Comparison of ENCODE assay signal across 24 cellular contexts in the genomic region with DNA sequence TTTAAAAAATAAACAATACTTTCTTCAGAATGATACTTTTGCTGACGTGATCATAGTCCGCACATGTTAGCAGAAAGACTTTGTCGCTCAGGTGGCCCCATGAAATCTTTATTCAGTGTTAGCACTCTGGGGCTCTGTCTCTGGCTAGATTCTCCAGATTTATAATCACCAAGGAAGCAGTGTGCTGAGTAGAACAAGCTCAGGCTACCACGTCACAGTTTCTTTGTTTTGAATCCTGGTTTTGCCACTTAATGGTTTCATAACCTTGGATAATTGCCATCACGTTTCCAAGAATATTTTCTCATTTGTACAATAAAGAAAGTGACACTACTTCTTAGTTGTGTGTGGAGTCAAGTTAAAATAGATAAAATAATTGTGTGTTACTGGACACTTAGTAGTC. TPM values are rescaled to one million over a fixed set of nuclear protein-coding genes. Genes with fewer than 3 reads are reported as not detected.
"Had no signal": no experiment of that assay in that cellular context is flagged by ENCODE, and none has a peak within 500 bp of the region (broad histone marks: within the 10 kb centered on the region; RNA-seq: fewer than 3 reads in every experiment).

No MANE protein-coding gene starts in this region.

- H3K4me1 ChIP-seq: left ventricle myocardium inferior, right atrium auricular region, tibial nerve, uterus had no signal

- DNase-seq: activated CD4-positive, alpha-beta T cell treated with anti-CD3 and anti-CD28 coated beads, Interleukin-2, amount 10 ng/mL, durations not matched to agents 7 days and 5 days; activated CD8-positive, alpha-beta T cell treated with anti-CD3 and anti-CD28 coated beads, Interleukin-2, amount 10 ng/mL, durations not matched to agents 7 days and 5 days; activated naive CD4-positive, alpha-beta T cell treated with Interleukin-2 at 50 U/mL for 16 hours; activated T-cell treated with anti-CD3 and anti-CD28 coated beads, Interleukin-2, amount 50 U/mL, for 24 hours; anterior cingulate cortex; cerebellar nuclear complex; effector CD4-positive, alpha-beta T cell; foreskin melanocyte; glutamatergic neuron; kidney; left ventricle myocardium inferior; stimulated activated CD4-positive, alpha-beta T cell treated with anti-CD3 and anti-CD28 coated beads, Interleukin-2, amount 100 ng/mL, for 24 hours; stimulated activated naive CD8-positive, alpha-beta T cell treated with anti-CD3 and anti-CD28 coated beads, Interleukin-15, Interleukin-2, amounts not matched to agents 100 U/mL and 50 U/mL, for 24 hours; substantia nigra; uterus had no signal

- ATAC-seq: activated CD4-positive, CD25-positive, alpha-beta regulatory T cell treated with anti-CD3 and anti-CD28 coated beads, Interleukin-2, amount 50 U/mL, for 24 hours; activated CD8-positive, alpha-beta T cell treated with anti-CD3 and anti-CD28 coated beads, Interleukin-2, amount 10 ng/mL, durations not matched to agents 7 days and 5 days; esophagus mucosa; stimulated activated naive CD8-positive, alpha-beta T cell treated with anti-CD3 and anti-CD28 coated beads, Interleukin-15, Interleukin-2, amounts not matched to agents 100 U/mL and 50 U/mL, for 24 hours had no signal

- H3K27me3 ChIP-seq: right atrium auricular region, tibial nerve, uterus had no signal

- H3K9me3 ChIP-seq: left ventricle myocardium inferior, right atrium auricular region, tibial nerve, uterus had no signal

- H3K4me3 ChIP-seq: left ventricle myocardium inferior, right atrium auricular region, tibial nerve, uterus had no signal

- H3K36me3 ChIP-seq: left ventricle myocardium inferior, right atrium auricular region, tibial nerve had no signal

- H3K27ac ChIP-seq: left ventricle myocardium inferior, right atrium auricular region, tibial nerve, uterus had no signal

RNA-seq across cellular contexts. Expression of a gene that starts 3.9 kb away (rescaled TPM):
- total RNA-seq: activated CD4-positive, alpha-beta T cell treated with anti-CD3 and anti-CD28 coated beads, Interleukin-2, amount 10 ng/mL, durations not matched to agents 7 days and 5 days; activated CD8-positive, alpha-beta T cell treated with anti-CD3 and anti-CD28 coated beads, Interleukin-2, amount 10 ng/mL, durations not matched to agents 7 days and 5 days; activated T-helper 2 cell treated with anti-CD3 and anti-CD28 coated beads, Interferon-gamma antibody, Interleukin-2, Interleukin-4, amounts not matched to agents 10 μg/mL and 5 μg/mL and 100 μg/mL, durations not matched to agents 14 hours and 24 hours and 36 hours; left ventricle myocardium inferior; mononuclear cell; osteoblast; right atrium auricular region; skeletal muscle tissue; tibial nerve had no signal
- polyA plus RNA-seq: neural cell had no signal
